Comparison of ENCODE assay signal across 8 cellular contexts in genomic region chr2:158214431-158214830, GRCh38.
DNase-seq lines count a peak whose midpoint lies in the region; ATAC-seq, FAIRE-seq and TF ChIP-seq lines count a peak whose summit lies in the region.

No MANE protein-coding gene starts in this region.

- DNase-seq in NCI-H1694 (lab: John Stamatoyannopoulos, UW) (peak; percentile 58), endothelial cell of umbilical vein (ENCODE audit: low read depth, low spot score) (peak; percentile 82), H54 (ENCODE audit: insufficient read length, low spot score) (no peak), HT-29 (ENCODE audit: low spot score) (no peak), T-helper 2 cell (no peak), dedifferentiated amniotic fluid mesenchymal stem cell (ENCODE audit: extremely low spot score) (no peak)

- H3K4me3 ChIP-seq in endothelial cell of umbilical vein (replicated peaks in 1 of 3; ENCODE audit: insufficient read depth in 1 of 3, low read depth in 1 of 3, low read length in 3 of 3), result no peak overlapping the region

- no peak overlapping the region for H3K9ac ChIP-seq in endothelial cell of umbilical vein (replicated peaks; ENCODE audit: extremely low read depth, insufficient read depth, low read length)

- intact Hi-C loops in endothelial cell of umbilical vein (cut with micrococcal nuclease), result loop anchor here (1.0 to 5.0 kb wide), 4 partner anchors 12 to 502 kb away; partner anchors contain the start of genes CCDC148 and PKP4

- dilution Hi-C loops in endothelial cell of umbilical vein (cut with MboI; ENCODE audit: extremely low pct_ligation_motif_present, low sequenced_read_pairs), result no loop called here

- CTCF ChIA-PET in endothelial cell of umbilical vein (lab: Charles Lee), result interaction anchor here (0.9 to 1.6 kb wide), 9 partner anchors 8 to 531 kb away, joined by 3 to 15 read pairs (median 3); partner anchors contain the start of genes CCDC148 and PKP4

- BruUV-seq in endothelial cell of umbilical vein (replicated peaks; lab: Mats Ljungman, UMichigan), result no TSS peak

- no peak for TF ChIP-seq CTCF in endothelial cell of umbilical vein (IDR thresholded peaks at IDR 0.05; ENCODE audit: extremely low read depth in 1 of 2, insufficient read depth in 1 of 2, low read depth in 1 of 2, low read length in 2 of 2)

- H2AFZ ChIP-seq in endothelial cell of umbilical vein (ENCODE audit: low read depth, low read length), result no peak overlapping the region

- FAIRE-seq in endothelial cell of umbilical vein (lab: Jason Lieb, UNC) (peak; percentile 72), H54 (lab: Jason Lieb, UNC) (no peak)

- no peaks in the 10 kb centered on the region for H3K9me1 ChIP-seq in endothelial cell of umbilical vein (replicated peaks; ENCODE audit: control insufficient read depth, extremely low read depth, insufficient read depth, low read length)

- POLR2A ChIA-PET in endothelial cell of umbilical vein (lab: Charles Lee), result interaction anchor here (0.7 kb wide), 1 partner anchor 12 kb away, joined by 8 read pairs; no protein-coding TSS in a partner anchor

- TF ChIP-seq POLR2A in endothelial cell of umbilical vein (IDR thresholded peaks at IDR 0.05; ENCODE audit: low read depth, low read length) (no peak), H54 (IDR thresholded peaks at IDR 0.05; ENCODE audit: low read depth, low read length) (no peak)

- H3K27me3 ChIP-seq in endothelial cell of umbilical vein (ENCODE audit: control insufficient read depth in 2 of 2, insufficient read depth in 2 of 2, low read length in 2 of 2), result peaks cover 3 to 4% of the 10 kb centered on the region in 2 experiments

- H3K27ac ChIP-seq in endothelial cell of umbilical vein (ENCODE audit: insufficient read depth, low read depth, low read length), result peak overlapping the region; percentile 63

- H4K20me1 ChIP-seq in endothelial cell of umbilical vein (replicated peaks; ENCODE audit: control insufficient read depth, extremely low read depth, insufficient read depth, low read length), result no peaks in the 10 kb centered on the region

- peaks cover 8% of the 10 kb centered on the region for H3K4me1 ChIP-seq in endothelial cell of umbilical vein (ENCODE audit: control insufficient read depth, extremely low read depth, insufficient read depth, low read length)

- ATAC-seq in GM18502 (IDR thresholded peaks at IDR 0.05; ENCODE audit: poor library complexity, unreplicated experiment), result peak; percentile 98
- ATAC-seq in HG02610 (IDR thresholded peaks at IDR 0.05; ENCODE audit: unreplicated experiment), result peak; percentile 97

- no peaks in the 10 kb centered on the region for H3K36me3 ChIP-seq in endothelial cell of umbilical vein (ENCODE audit: control insufficient read depth in 2 of 2, extremely low read depth in 1 of 2, insufficient read depth in 2 of 2, low read length in 2 of 2)

- peak overlapping the region; percentile 28 for H3K4me2 ChIP-seq in endothelial cell of umbilical vein (ENCODE audit: insufficient read depth, low read length)

- no peaks in the 10 kb centered on the region for H3K9me3 ChIP-seq in endothelial cell of umbilical vein (replicated peaks; ENCODE audit: control insufficient read depth, insufficient read depth, low read length)

- no peaks in the 10 kb centered on the region for H3K79me2 ChIP-seq in endothelial cell of umbilical vein (ENCODE audit: control insufficient read depth, insufficient read depth, low read length)

TF ChIP-seq in endothelial cell of umbilical vein, 7 proteins besides CTCF, POLR2A, EP300 and RAD21:
- TF ChIP-seq, protein P1, sequence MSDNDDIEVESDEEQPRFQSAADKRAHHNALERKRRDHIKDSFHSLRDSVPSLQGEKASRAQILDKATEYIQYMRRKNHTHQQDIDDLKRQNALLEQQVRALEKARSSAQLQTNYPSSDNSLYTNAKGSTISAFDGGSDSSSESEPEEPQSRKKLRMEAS (IDR thresholded peaks at IDR 0.05; ENCODE audit: insufficient read depth, insufficient read length), result no peak
- TF ChIP-seq MYC (IDR thresholded peaks at IDR 0.05; ENCODE audit: low read depth, low read length), result no peak
- no peak for TF ChIP-seq GATA2 (IDR thresholded peaks at IDR 0.05; ENCODE audit: insufficient read depth, insufficient read length, low read depth, low read length)
- TF ChIP-seq JUN (IDR thresholded peaks at IDR 0.05; ENCODE audit: borderline replicate concordance, insufficient read depth, insufficient read length, low read depth), result peak; percentile 95
- TF ChIP-seq FOS (IDR thresholded peaks at IDR 0.05; ENCODE audit: borderline replicate concordance, insufficient read depth, low read length), result peak; percentile 93
- TF ChIP-seq EZH2 (IDR thresholded peaks at IDR 0.05; ENCODE audit: borderline replicate concordance, low read depth, low read length, severe bottlenecking), result no peak
- TF ChIP-seq POLR2AphosphoS5 (IDR thresholded peaks at IDR 0.05; ENCODE audit: insufficient read depth, low read depth, low read length), result peak; percentile 41

Comparison
In these comparisons a context has a peak if more than half of its experiments do, and no peak if none do; other contexts are left out.
1. DNase-seq: peak in NCI-H1694 (single experiment) and endothelial cell of umbilical vein (single experiment); none in H54 (single experiment), HT-29 (single experiment), T-helper 2 cell (0 of 5) and dedifferentiated amniotic fluid mesenchymal stem cell (single experiment).